1 cellular context compared by ENCODE assay signal in genomic region chr19:49340069-49340864, GRCh38.
TF ChIP-seq lines count a peak whose summit lies in the region.

No MANE protein-coding gene starts in this region.

TF ChIP-seq in H1, 55 proteins besides CTCF, POLR2A, EP300 and RAD21:
- TF ChIP-seq BCL11A (IDR thresholded peaks at IDR 0.05; ENCODE audit: low read depth in 2 of 2, low read length in 2 of 2), result no peak
- no peak for TF ChIP-seq HDAC2 (IDR thresholded peaks at IDR 0.05; ENCODE audit: borderline replicate concordance in 1 of 2, low read depth in 2 of 2, low read length in 2 of 2)
- no peak for TF ChIP-seq TCF12 (IDR thresholded peaks at IDR 0.05; ENCODE audit: low read depth, low read length)
- TF ChIP-seq TBP (IDR thresholded peaks at IDR 0.05; ENCODE audit: low read depth, low read length), result no peak
- no peak for TF ChIP-seq SUZ12 (IDR thresholded peaks at IDR 0.05; ENCODE audit: low read length)
- no peak for TF ChIP-seq JUND (IDR thresholded peaks at IDR 0.05; ENCODE audit: low read length)
- no peak for TF ChIP-seq CBX8 (IDR thresholded peaks at IDR 0.05; ENCODE audit: borderline replicate concordance, low read depth, low read length)
- TF ChIP-seq PHF8 (conservative IDR thresholded peaks at IDR 0.05; ENCODE audit: low read depth, low read length), result no peak
- no peak for TF ChIP-seq CREB1 (IDR thresholded peaks at IDR 0.05)
- TF ChIP-seq USF2 (IDR thresholded peaks at IDR 0.05; ENCODE audit: low read length), result peak; percentile 69
- TF ChIP-seq SIX5 (IDR thresholded peaks at IDR 0.05; ENCODE audit: low read depth, low read length), result no peak
- no peak for TF ChIP-seq FOSL1 (IDR thresholded peaks at IDR 0.05; ENCODE audit: insufficient read depth, low read depth, low read length)
- no peak for TF ChIP-seq GTF2F1 (IDR thresholded peaks at IDR 0.05; ENCODE audit: borderline replicate concordance, low read depth, low read length)
- no peak for TF ChIP-seq RBBP5 (IDR thresholded peaks at IDR 0.05; ENCODE audit: borderline replicate concordance, low read depth, low read length)
- TF ChIP-seq TAF7 (optimal IDR thresholded peaks at IDR 0.05; ENCODE audit: borderline replicate concordance, low read depth, low read length), result no peak
- peak; percentile 82 for TF ChIP-seq MAX (IDR thresholded peaks at IDR 0.05)
- TF ChIP-seq KDM5A (IDR thresholded peaks at IDR 0.05; ENCODE audit: low read length), result no peak
- peak; percentile 20 for TF ChIP-seq KDM4A (IDR thresholded peaks at IDR 0.05; ENCODE audit: low read depth, low read length, severe bottlenecking)
- TF ChIP-seq NRF1 (IDR thresholded peaks at IDR 0.05; ENCODE audit: low read depth, low read length), result no peak
- no peak for TF ChIP-seq SAP30 (IDR thresholded peaks at IDR 0.05; ENCODE audit: insufficient read depth, insufficient replicate concordance, low read length)
- TF ChIP-seq POLR2AphosphoS5 (IDR thresholded peaks at IDR 0.05; ENCODE audit: low read depth, low read length), result peak; percentile 66; the same call in 1 of the 2 replicates
- TF ChIP-seq ASH2L (IDR thresholded peaks at IDR 0.05; ENCODE audit: low read length), result no peak
- no peak for TF ChIP-seq TAF1 (IDR thresholded peaks at IDR 0.05; ENCODE audit: low read depth, low read length)
TF ChIP-seq in H1: peak in this region for 4.
